1 cellular context compared by ENCODE assay signal in genomic region chr6:27761391-27761790, GRCh38.
TF ChIP-seq lines count a peak whose summit lies in the region.

No MANE protein-coding gene starts in this region.

TF ChIP-seq in H1, 55 proteins besides CTCF, POLR2A, EP300 and RAD21 (continued from another document):
- no peak for TF ChIP-seq HDAC6 (IDR thresholded peaks at IDR 0.05; ENCODE audit: low read depth, low read length)
